22 cellular contexts compared by ENCODE assay signal in genomic region chr7:150900675-150901074, GRCh38. TPM values are rescaled to one million over a fixed set of nuclear protein-coding genes. Genes with fewer than 3 reads are reported as not detected.
DNase-seq lines count a peak whose midpoint lies in the region; ATAC-seq, FAIRE-seq and TF ChIP-seq lines count a peak whose summit lies in the region.
"Had no signal": no experiment of that assay in that cellular context is flagged by ENCODE, and none has a peak within 500 bp of the region (broad histone marks: within the 10 kb centered on the region; RNA-seq: fewer than 3 reads in every experiment).

No MANE protein-coding gene starts in this region.

- FAIRE-seq in kidney (lab: Jason Lieb, UNC), result no peak
- FAIRE-seq: G401.6, GM12891, GM18507 had no signal

- TF ChIP-seq POLR2A in body of pancreas (IDR thresholded peaks at IDR 0.05), result no peak

- H3K9me3 ChIP-seq in body of pancreas, result no peaks in the 10 kb centered on the region
- no peaks in the 10 kb centered on the region for H3K9me3 ChIP-seq in kidney (ENCODE audit: control insufficient read depth in 1 of 2, low read length in 2 of 2)
- no peaks in the 10 kb centered on the region for H3K9me3 ChIP-seq in neuronal stem cell (replicated peaks in 1 of 2; ENCODE audit: control insufficient read depth in 2 of 2, insufficient read depth in 1 of 2, low read depth in 1 of 2, low read length in 2 of 2)
- H3K9me3 ChIP-seq: BLaER1, SJSA1 had no signal

- H2BK15ac ChIP-seq in neuronal stem cell (ENCODE audit: low read length), result peak overlapping the region; percentile 51

- H3K9ac ChIP-seq in kidney (ENCODE audit: low read length in 2 of 2) (no peak overlapping the region), neuronal stem cell (ENCODE audit: low read depth, low read length, poor library complexity) (no peak overlapping the region)
- H3K9ac ChIP-seq: BLaER1 had no signal

- H3K4me1 ChIP-seq in body of pancreas (peaks cover 34% of the 10 kb centered on the region), kidney (ENCODE audit: control insufficient read depth in 1 of 2, insufficient read depth in 1 of 2, low read depth in 1 of 2, low read length in 2 of 2) (peaks cover 0 to 8% of the 10 kb centered on the region in 2 donors), neuronal stem cell (ENCODE audit: control insufficient read depth in 2 of 2, insufficient read depth in 1 of 2, low read depth in 1 of 2, low read length in 2 of 2) (peaks cover 0 to 8% of the 10 kb centered on the region in 2 donors)
- H3K4me1 ChIP-seq: SJSA1 had no signal

- no peak overlapping the region for H2BK120ac ChIP-seq in neuronal stem cell (ENCODE audit: low read depth, low read length)

- H3K79me1 ChIP-seq in neuronal stem cell (ENCODE audit: low read depth, low read length), result no peaks in the 10 kb centered on the region

- H3K23ac ChIP-seq in neuronal stem cell (ENCODE audit: low read depth, low read length, poor library complexity), result no peak overlapping the region

- no peak overlapping the region for H4K91ac ChIP-seq in neuronal stem cell (ENCODE audit: low read depth, low read length, poor library complexity)

- ATAC-seq in body of pancreas (no peak), HG03342 (IDR thresholded peaks at IDR 0.05; ENCODE audit: unreplicated experiment) (no peak), GM21381 (IDR thresholded peaks at IDR 0.05; ENCODE audit: unreplicated experiment) (no peak), HG03045 (IDR thresholded peaks at IDR 0.05; ENCODE audit: unreplicated experiment) (no peak)
- ATAC-seq: CD8-positive, alpha-beta T cell had no signal

- H3K4me2 ChIP-seq in neuronal stem cell (ENCODE audit: insufficient read depth, low read length, poor library complexity, severe bottlenecking), result no peak overlapping the region
- H3K4me2 ChIP-seq: BLaER1 had no signal

- no peak overlapping the region for H3K4me3 ChIP-seq in body of pancreas
- H3K4me3 ChIP-seq in kidney (ENCODE audit: low read length in 2 of 2), result no peak overlapping the region
- no peak overlapping the region for H3K4me3 ChIP-seq in neuronal stem cell (ENCODE audit: low read length in 2 of 2)
- H3K4me3 ChIP-seq: BLaER1, SJSA1 had no signal

- H3K4ac ChIP-seq in neuronal stem cell (ENCODE audit: low read length), result no peak overlapping the region

- H3K36me3 ChIP-seq in body of pancreas (replicated peaks in 1 of 2; ENCODE audit: insufficient read depth in 1 of 2, low read depth in 2 of 2), result no peaks in the 10 kb centered on the region
- H3K36me3 ChIP-seq in kidney (ENCODE audit: control insufficient read depth in 1 of 2, insufficient read depth in 2 of 2, low read length in 2 of 2), result no peaks in the 10 kb centered on the region
- H3K36me3 ChIP-seq in neuronal stem cell (replicated peaks in 1 of 2; ENCODE audit: control insufficient read depth in 2 of 2, insufficient read depth in 2 of 2, low read length in 2 of 2), result no peaks in the 10 kb centered on the region
- H3K36me3 ChIP-seq: BLaER1, SJSA1 had no signal

- H2AK5ac ChIP-seq in neuronal stem cell (ENCODE audit: low read depth, low read length), result no peak overlapping the region

- peak overlapping the region; percentile 61 for H3K18ac ChIP-seq in neuronal stem cell (ENCODE audit: low read length)

- H3K27me3 ChIP-seq in body of pancreas (no peaks in the 10 kb centered on the region), neuronal stem cell (ENCODE audit: control insufficient read depth in 3 of 3, insufficient read depth in 3 of 3, low read depth in 1 of 3, low read length in 3 of 3) (peaks cover 0 to 30% (median 0%) of the 10 kb centered on the region in 3 experiments)

- no peak overlapping the region for H4K8ac ChIP-seq in neuronal stem cell (ENCODE audit: low read depth, low read length)

- peak; percentile 20 for DNase-seq in D341Med (ENCODE audit: low spot score)
- no peak for DNase-seq in body of pancreas
- peak; percentile 46 for DNase-seq in kidney
- DNase-seq in neuronal stem cell (ENCODE audit: low spot score), result no peak
- DNase-seq in activated CD8-positive, alpha-beta memory T cell treated with anti-CD3 and anti-CD28 coated beads, Interleukin-2, amount 50 U/mL, for 48 hours, result no peak
- DNase-seq: CD8-positive, alpha-beta T cell; DND-41; H7; NCI-H1105 treated with DMSO at 0.1 percent for 48 hours; NCI-H187; NCI-H526 treated with DMSO at 0.1 percent for 48 hours had no signal

- peak overlapping the region; percentile 5 for H3K14ac ChIP-seq in neuronal stem cell (ENCODE audit: low read length)

- peak overlapping the region; percentile 76 for H2AFZ ChIP-seq in neuronal stem cell (ENCODE audit: low read length)

- 78 to 80% methylated on average over 8 of the region's 8 CpGs for WGBS in body of pancreas, 2 donors
- WGBS in neuronal stem cell (ENCODE audit: extremely low coverage in 2 of 2, insufficient read length in 2 of 2, insufficient replicate concordance in 1 of 2), 2 donors, result no CpG with 5 or more reads among the region's 8 CpGs

- peak overlapping the region in 3 of 4 donors; percentile 46 to 75 (median 61) for H3K27ac ChIP-seq in body of pancreas
- no peak overlapping the region for H3K27ac ChIP-seq in kidney (ENCODE audit: low read depth in 2 of 2, low read length in 2 of 2)
- H3K27ac ChIP-seq in neuronal stem cell (replicated peaks; ENCODE audit: low read length), result no peak overlapping the region
- H3K27ac ChIP-seq: BLaER1, SJSA1 had no signal

- intact Hi-C loops in body of pancreas (cut with DNase I) (no loop called here), kidney (cut with DNase I) (loop anchor here (10.0 kb wide), 1 partner anchor 214 kb away; no protein-coding TSS in a partner anchor)

- peak overlapping the region; percentile 68 for H2BK5ac ChIP-seq in neuronal stem cell (ENCODE audit: low read length)

- TF ChIP-seq CTCF in body of pancreas (IDR thresholded peaks at IDR 0.05) (no peak), kidney (IDR thresholded peaks at IDR 0.05; ENCODE audit: borderline replicate concordance, extremely low read depth, insufficient read depth) (no peak)

- H2BK12ac ChIP-seq in neuronal stem cell (ENCODE audit: low read length), result peak overlapping the region; percentile 52

RNA-seq across cellular contexts. Expression of gene AOC1, which starts 48.4 kb away (rescaled TPM):
- total RNA-seq in body of pancreas, result 1 to 10 TPM in 1 of 2 donors, not detected in 1; 1.6 TPM
- 170 TPM for total RNA-seq in kidney
- polyA plus RNA-seq in kidney (ENCODE audit: insufficient read depth, low read depth, low replicate concordance), result 99.1 TPM
- not detected for polyA plus RNA-seq in neuronal stem cell (2013, experiment 1 of 2)
- polyA plus RNA-seq in neuronal stem cell (2013, experiment 2 of 2), result not detected
- total RNA-seq: A172; CD8-positive, alpha-beta T cell; H7; HT1080; LHCN-M2; SJSA1 had no signal

Comparison
In these comparisons a context has a peak if more than half of its experiments do, and no peak if none do; other contexts are left out.
1. DNase-seq: peak in D341Med (single experiment) and kidney (single experiment); none in body of pancreas (0 of 4), neuronal stem cell (single experiment) and activated CD8-positive, alpha-beta memory T cell treated with anti-CD3 and anti-CD28 coated beads, Interleukin-2, amount 50 U/mL, for 48 hours (single experiment).
2. H3K27ac ChIP-seq: peak in body of pancreas (3 of 4); none in kidney (0 of 2) and neuronal stem cell (single experiment).
3. RNA of gene AOC1, which starts 48.4 kb away (total RNA-seq): 170 TPM in kidney (single experiment); 1.6 TPM in body of pancreas; every median in the first group is over 10 times any median in the second.